ENCODE assay signal across 20 cellular contexts in the genomic region with DNA sequence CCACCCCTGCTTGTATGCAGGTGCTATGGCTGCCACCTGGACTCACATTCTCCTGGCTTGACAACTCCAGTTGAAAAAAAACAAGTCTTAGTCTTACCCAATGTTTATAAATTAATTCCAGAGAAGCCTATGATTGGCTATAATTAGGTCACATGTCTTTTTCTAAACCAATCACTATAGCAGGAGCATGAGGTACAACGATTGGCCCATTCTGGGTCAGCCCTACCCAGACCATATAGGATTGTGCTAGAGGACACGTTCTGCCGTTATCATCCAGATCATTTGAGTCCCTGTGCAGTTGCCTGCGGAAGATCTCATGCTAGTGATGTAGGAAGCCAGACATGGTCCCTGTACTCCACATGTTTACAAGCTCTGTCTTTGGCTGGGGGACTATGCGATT. TPM values are rescaled to one million over a fixed set of nuclear protein-coding genes. Genes with fewer than 3 reads are reported as not detected.
DNase-seq lines count a peak whose midpoint lies in the region; ATAC-seq, FAIRE-seq and TF ChIP-seq lines count a peak whose summit lies in the region.
"Had no signal": no experiment of that assay in that cellular context is flagged by ENCODE, and none has a peak within 500 bp of the region (broad histone marks: within the 10 kb centered on the region; RNA-seq: fewer than 3 reads in every experiment).

No MANE protein-coding gene starts in this region.

- BruUV-seq in HCT116 (replicated peaks; lab: Mats Ljungman, UMichigan), result no TSS peak
- BruUV-seq in K562 (replicated peaks; lab: Mats Ljungman, UMichigan), result no TSS peak

- no peak for TF ChIP-seq EP300 in K562 (IDR thresholded peaks at IDR 0.05; ENCODE audit: low read length)

- no peaks in the 10 kb centered on the region for H3K9me3 Mint-ChIP-seq in endodermal cell
- H3K9me3 Mint-ChIP-seq: CD4-positive, alpha-beta T cell; CD8-positive, alpha-beta T cell had no signal

- TF ChIP-seq POLR2A in HCT116 (IDR thresholded peaks at IDR 0.05; ENCODE audit: borderline replicate concordance, extremely low read depth, insufficient read depth, insufficient read length), result no peak
- no peak for TF ChIP-seq POLR2A in K562 (conservative IDR thresholded peaks at IDR 0.05)

- 1% methylated on average over 5 of the region's 5 CpGs for WGBS in K562 (ENCODE audit: insufficient coverage, low coverage, missing lambda C conversion rate)
- 77 to 81% methylated on average over 4 to 5 of the region's 5 CpGs for WGBS in endodermal cell (ENCODE audit: insufficient coverage in 1 of 2, insufficient read length in 1 of 2), 2 experiments
- WGBS in small intestine, 3 donors, result 73 to 84% (median 74%) methylated on average over 5 of the region's 5 CpGs

- H3K9me3 ChIP-seq in HCT116 (ENCODE audit: control insufficient read depth in 1 of 2, insufficient read depth in 1 of 2, low read depth in 1 of 2, low read length in 2 of 2), result no peaks in the 10 kb centered on the region
- no peaks in the 10 kb centered on the region for H3K9me3 ChIP-seq in K562 (replicated peaks; ENCODE audit: control insufficient read depth, insufficient read depth, low read depth, low read length)
- H3K9me3 ChIP-seq in endodermal cell (ENCODE audit: control insufficient read depth, low read length), result no peaks in the 10 kb centered on the region
- H3K9me3 ChIP-seq in small intestine (ENCODE audit: control insufficient read depth, low read depth), result no peaks in the 10 kb centered on the region
- H3K9me3 ChIP-seq: A549; BLaER1 treated with 17β-estradiol and CSF1 and Interleukin-3, amounts not matched to agents 10 nM and 100 nM; Caco-2 had no signal

- no peaks in the 10 kb centered on the region for H3K4me1 Mint-ChIP-seq in endodermal cell

- H3K9ac ChIP-seq in HCT116 (ENCODE audit: low read length), result no peak overlapping the region
- no peak overlapping the region for H3K9ac ChIP-seq in K562 (ENCODE audit: insufficient read depth in 1 of 2, low read depth in 2 of 2, low read length in 2 of 2)
- H3K9ac ChIP-seq in endodermal cell (ENCODE audit: extremely low read depth, low read length, poor library complexity, severe bottlenecking), result no peak overlapping the region
- H3K9ac ChIP-seq: BLaER1 treated with 17β-estradiol and CSF1 and Interleukin-3, amounts not matched to agents 10 nM and 100 nM had no signal

- intact Hi-C loops in HCT116 (cut with micrococcal nuclease) (no loop called here), K562 (cut with micrococcal nuclease) (no loop called here)

- H4K20me1 ChIP-seq in HCT116 (ENCODE audit: insufficient read depth) (no peaks in the 10 kb centered on the region), K562 (replicated peaks; ENCODE audit: control insufficient read depth, insufficient read depth, low read length) (no peaks in the 10 kb centered on the region)
- H4K20me1 ChIP-seq: BLaER1 treated with 17β-estradiol and CSF1 and Interleukin-3, amounts not matched to agents 10 nM and 100 nM had no signal

- POLR2A ChIA-PET in HCT116 (lab: Charles Lee) (no interaction called here), K562 (lab: Yijun Ruan, JAX) (interaction anchor here (0.7 to 1.2 kb wide), 2 partner anchors 28 to 136 kb away, joined by 3 to 4 read pairs; no protein-coding TSS in a partner anchor)

- H2AFZ ChIP-seq in HCT116 (ENCODE audit: low read depth, low read length, poor library complexity, severe bottlenecking) (no peak overlapping the region), K562 (ENCODE audit: low read depth, low read length) (peak overlapping the region; percentile 0; the same call in 1 of the 2 replicates)

- no peak overlapping the region for H3K4me3 Mint-ChIP-seq in endodermal cell
- H3K4me3 Mint-ChIP-seq: B cell; CD4-positive, alpha-beta T cell; CD8-positive, alpha-beta T cell had no signal

- no peak overlapping the region for H3K27ac Mint-ChIP-seq in endodermal cell
- H3K27ac Mint-ChIP-seq: B cell; CD4-positive, alpha-beta T cell; CD8-positive, alpha-beta T cell had no signal

- H3K36me3 Mint-ChIP-seq in endodermal cell (ENCODE audit: low read depth), result no peaks in the 10 kb centered on the region
- H3K36me3 Mint-ChIP-seq: CD8-positive, alpha-beta T cell had no signal

- no peaks in the 10 kb centered on the region for H3K9me1 ChIP-seq in K562 (ENCODE audit: control insufficient read depth, insufficient read depth, low read length)

- no peak for TF ChIP-seq CTCF in HCT116 (IDR thresholded peaks at IDR 0.05 in 2 of 3, conservative IDR thresholded peaks at IDR 0.05 in 1 of 3; ENCODE audit: borderline replicate concordance in 1 of 3, insufficient read depth in 1 of 3, low read depth in 2 of 3, low read length in 2 of 3)
- TF ChIP-seq CTCF in K562 (IDR thresholded peaks at IDR 0.05 in 2 of 3, conservative IDR thresholded peaks at IDR 0.05 in 1 of 3; ENCODE audit: insufficient read depth in 2 of 3, low read depth in 1 of 3, low read length in 3 of 3), result no peak
- TF ChIP-seq CTCF in endodermal cell (conservative IDR thresholded peaks at IDR 0.05), result no peak

- RAD21 ChIA-PET in HCT116 (lab: Charles Lee; ENCODE audit: low non-redundant PET in 1 of 2, low total read pairs in 2 of 2, uncharacterized antibody in 2 of 2, unreplicated experiment in 2 of 2), result no interaction called here

- H3K27me3 ChIP-seq in HCT116 (ENCODE audit: insufficient read depth, low read length), result no peaks in the 10 kb centered on the region
- H3K27me3 ChIP-seq in K562 (ENCODE audit: control insufficient read depth in 2 of 2, insufficient read depth in 2 of 2, low read length in 2 of 2), result peaks cover 28 to 49% of the 10 kb centered on the region in 2 experiments
- H3K27me3 ChIP-seq in endodermal cell (ENCODE audit: control insufficient read depth, insufficient read depth, low read length, poor library complexity, severe bottlenecking), result no peaks in the 10 kb centered on the region
- no peaks in the 10 kb centered on the region for H3K27me3 ChIP-seq in small intestine (ENCODE audit: control insufficient read depth in 2 of 2, insufficient read depth in 2 of 2, low read length in 2 of 2)
- H3K27me3 ChIP-seq: BLaER1 treated with 17β-estradiol and CSF1 and Interleukin-3, amounts not matched to agents 10 nM and 100 nM had no signal

- in situ Hi-C loops in K562 (cut with MboI), result no loop called here

- H3K4me1 ChIP-seq in HCT116 (ENCODE audit: control insufficient read depth in 1 of 2, insufficient read depth in 2 of 2, low read length in 2 of 2), result peaks cover 0 to 18% of the 10 kb centered on the region in 2 experiments; a peak in 3 of 4 replicates
- H3K4me1 ChIP-seq in K562 (replicated peaks in 1 of 2; ENCODE audit: control insufficient read depth in 2 of 2, insufficient read depth in 2 of 2, low read length in 2 of 2), result no peaks in the 10 kb centered on the region; a peak in 1 of 5 replicates
- no peaks in the 10 kb centered on the region for H3K4me1 ChIP-seq in endodermal cell (ENCODE audit: control insufficient read depth, insufficient read depth, low read length)
- no peaks in the 10 kb centered on the region for H3K4me1 ChIP-seq in small intestine (ENCODE audit: control insufficient read depth in 2 of 2, insufficient read depth in 1 of 2, low read depth in 1 of 2, low read length in 1 of 2)
- H3K4me1 ChIP-seq: A549, Caco-2 had no signal

- ATAC-seq in HCT116 (peak; percentile 49; the same call in 1 of the 2 replicates), K562 (peak; percentile 72)
- ATAC-seq: A549; CD8-positive, alpha-beta T cell had no signal

- no peaks in the 10 kb centered on the region for H3K9me2 ChIP-seq in HCT116 (ENCODE audit: insufficient read depth)

- H3K36me3 ChIP-seq in HCT116 (ENCODE audit: control insufficient read depth in 1 of 2, insufficient read depth in 2 of 2, low read length in 2 of 2) (no peaks in the 10 kb centered on the region), K562 (ENCODE audit: control insufficient read depth, insufficient read depth, low read length) (no peaks in the 10 kb centered on the region), endodermal cell (ENCODE audit: control insufficient read depth, insufficient read depth, low read length) (no peaks in the 10 kb centered on the region), small intestine (ENCODE audit: control insufficient read depth in 2 of 2, insufficient read depth in 2 of 2, low read length in 2 of 2) (no peaks in the 10 kb centered on the region)
- H3K36me3 ChIP-seq: BLaER1 treated with 17β-estradiol and CSF1 and Interleukin-3, amounts not matched to agents 10 nM and 100 nM had no signal

- H3K4me3 ChIP-seq in HCT116 (replicated peaks in 1 of 2; ENCODE audit: low read depth in 1 of 2, low read length in 2 of 2) (no peak overlapping the region), K562 (no peak overlapping the region), endodermal cell (ENCODE audit: low read length) (no peak overlapping the region), small intestine (ENCODE audit: low read depth in 1 of 2, low read length in 2 of 2) (no peak overlapping the region)
- H3K4me3 ChIP-seq: A549; BLaER1 treated with 17β-estradiol and CSF1 and Interleukin-3, amounts not matched to agents 10 nM and 100 nM had no signal

- no peak for FAIRE-seq in K562 (lab: Jason Lieb, UNC)
- no peak for FAIRE-seq in small intestine (lab: Jason Lieb, UNC)
- FAIRE-seq: A549, D721Med, G401.6, GM12891 had no signal

- H3K79me2 ChIP-seq in HCT116 (ENCODE audit: insufficient read depth, low read length), result no peaks in the 10 kb centered on the region
- H3K79me2 ChIP-seq in K562 (ENCODE audit: control insufficient read depth, insufficient read depth, low read length), result no peaks in the 10 kb centered on the region

- TF ChIP-seq RAD21 in HCT116 (IDR thresholded peaks at IDR 0.05; ENCODE audit: low read depth) (no peak), K562 (CRISPR knock-in tag; conservative IDR thresholded peaks at IDR 0.05 in 1 of 2, IDR thresholded peaks at IDR 0.05 in 1 of 2) (no peak)

- no peak overlapping the region for H3K4me2 ChIP-seq in HCT116 (ENCODE audit: low read length)
- no peak overlapping the region for H3K4me2 ChIP-seq in K562 (ENCODE audit: insufficient read depth, low read length)
- H3K4me2 ChIP-seq: A549; BLaER1 treated with 17β-estradiol and CSF1 and Interleukin-3, amounts not matched to agents 10 nM and 100 nM had no signal

- peaks cover 3% of the 10 kb centered on the region for H3K27me3 Mint-ChIP-seq in endodermal cell (ENCODE audit: insufficient read depth)
- H3K27me3 Mint-ChIP-seq: B cell; CD4-positive, alpha-beta T cell had no signal

- CTCF ChIA-PET in HCT116 (lab: Charles Lee) (no interaction called here), K562 (lab: Yijun Ruan, JAX; ENCODE audit: low intra/inter-chr PET ratio) (no interaction called here)

- DNase-seq in HCT116 (ENCODE audit: low read depth, low spot score) (no peak), K562 (ENCODE audit: extremely low read depth in 1 of 4, low spot score in 3 of 4) (peak in 3 of 4 experiments; percentile 35 to 57 (median 44)), endodermal cell (peak; percentile 36), anterior cingulate cortex (lab: John Stamatoyannopoulos, UW) (no peak), small intestine (no peak)
- DNase-seq: AML-193; Caco-2; Calu3; CD4-positive, alpha-beta T cell; CD8-positive, alpha-beta T cell; DMS79 treated with DMSO at 0.1 percent for 48 hours; GF-D8 had no signal

- no peak overlapping the region for H3K27ac ChIP-seq in HCT116 (ENCODE audit: low read depth, low read length)
- H3K27ac ChIP-seq in K562 (ENCODE audit: extremely low read depth, low read depth, low read length), result no peak overlapping the region
- no peak overlapping the region for H3K27ac ChIP-seq in endodermal cell (ENCODE audit: low read depth, low read length)
- no peak overlapping the region for H3K27ac ChIP-seq in small intestine (ENCODE audit: low read depth in 1 of 2, low read length in 1 of 2)
- H3K27ac ChIP-seq: 22Rv1; A549; BLaER1 treated with 17β-estradiol and CSF1 and Interleukin-3, amounts not matched to agents 10 nM and 100 nM; C4-2B had no signal

RNA-seq across cellular contexts. Expression of a gene that starts 41.9 kb away (rescaled TPM):
- 213 TPM for total RNA-seq in HCT116 (2021; ENCODE audit: unreplicated experiment)
- 117 and 142 TPM in 2 replicates for polyA plus RNA-seq in HCT116 (2012)
- total RNA-seq in K562 (2011; cell fraction: chromatin; rRNA removed; ENCODE audit: low replicate concordance), result 139 and 225 TPM in 2 replicates
- 160 and 161 TPM in 2 replicates for total RNA-seq in K562 (2011; cell fraction: nucleolus; rRNA removed)
- total RNA-seq in K562 (2011; cell fraction: nucleoplasm; rRNA removed), result 144 and 147 TPM in 2 replicates
- 300 and 416 TPM in 2 replicates for total RNA-seq in K562 (2014; rRNA removed)
- 187 and 203 TPM in 2 replicates for total RNA-seq in K562 (2014; rRNA removed; fragmentation: Illumina TruSeq; extraction: Trizol)
- total RNA-seq in K562 (2015; rRNA removed; fragmentation: Illumina TruSeq; extraction: Trizol), result 216 and 225 TPM in 2 replicates
- total RNA-seq in K562 (2021), result 245 and 279 TPM in 2 replicates
- 250 and 286 TPM in 2 replicates for polyA plus RNA-seq in K562 (2011; rRNA removed)
- polyA plus RNA-seq in K562 (2011; cell fraction: cytosol; rRNA removed), result 274 and 360 TPM in 2 replicates
- polyA plus RNA-seq in K562 (2011; cell fraction: nucleus; rRNA removed), result 178 and 198 TPM in 2 replicates
- polyA plus RNA-seq in K562 (2012), result 145 and 231 TPM in 2 replicates
- polyA plus RNA-seq in K562 (2014; fragmentation: Illumina TruSeq; extraction: Trizol), result 262 and 306 TPM in 2 replicates
- 100 to 1,000 TPM; 121 to 211 TPM for polyA plus RNA-seq in K562 (2014; fragmentation: Nextera tagmentation; extraction: Ambion mirVana)
- 272 and 273 TPM in 2 replicates for polyA plus RNA-seq in K562 (2014; rRNA removed)
- 294 and 321 TPM in 2 replicates for polyA minus RNA-seq in K562 (2011; rRNA and poly(A)+ RNA removed)
- 158 and 169 TPM in 2 replicates for polyA minus RNA-seq in K562 (2011; cell fraction: cytosol; rRNA and poly(A)+ RNA removed)
- 96.9 and 122 TPM in 2 replicates for polyA minus RNA-seq in K562 (2011; cell fraction: nucleus; rRNA and poly(A)+ RNA removed)
- 100 to 1,000 TPM; 170 to 173 TPM for total RNA-seq in endodermal cell
- polyA plus RNA-seq in endodermal cell (2013, experiment 1 of 2), result 196 TPM
- 182 TPM for polyA plus RNA-seq in endodermal cell (2013, experiment 2 of 2)
- polyA plus RNA-seq in small intestine, result 10 to 100 TPM; 17.4 to 46.5 (median 23.8) TPM

Comparison
In these comparisons a context has a peak if more than half of its experiments do, and no peak if none do; other contexts are left out.
1. DNase-seq: peak in K562 (3 of 4) and endodermal cell (single experiment); none in HCT116 (single experiment), anterior cingulate cortex (0 of 58) and small intestine (single experiment).